In genomic region chr19:33686687-33687541, GRCh38 we compare ENCODE assay signal across 15 cellular contexts.
DNase-seq lines count a peak whose midpoint lies in the region; ATAC-seq, FAIRE-seq and TF ChIP-seq lines count a peak whose summit lies in the region.
"Had no signal": no experiment of that assay in that cellular context is flagged by ENCODE, and none has a peak within 500 bp of the region (broad histone marks: within the 10 kb centered on the region; RNA-seq: fewer than 3 reads in every experiment).

No MANE protein-coding gene starts in this region.

- ATAC-seq in sciatic nerve = no peak
- ATAC-seq in activated naive CD8-positive, alpha-beta T cell treated with anti-CD3 and anti-CD28 coated beads, Interleukin-2, amount 50 U/mL, for 24 hours = no peak

- no peak overlapping the region for H3K14ac ChIP-seq in H9 (ENCODE audit: insufficient read depth, low read length)

- H3K4me1 Mint-ChIP-seq in H9 = peaks cover 4 to 13% of the 10 kb centered on the region in 2 experiments
- H3K4me1 Mint-ChIP-seq in glutamatergic neuron (ENCODE audit: low read depth, unreplicated experiment) = peaks cover 82% of the 10 kb centered on the region
- no peaks in the 10 kb centered on the region for H3K4me1 Mint-ChIP-seq in activated naive CD8-positive, alpha-beta T cell treated with anti-CD3 and anti-CD28 coated beads, Interleukin-2, amount 50 U/mL, for 24 hours

- no peak overlapping the region for H3K27ac ChIP-seq in H9 (ENCODE audit: insufficient read length, low read depth, low read length)

- H2BK120ac ChIP-seq in H9 (ENCODE audit: low read depth, low read length, poor library complexity, severe bottlenecking) = no peak overlapping the region

- no peaks in the 10 kb centered on the region for H3K27me3 ChIP-seq in H9 (ENCODE audit: insufficient read depth, low read length)

- DNase-seq in NCI-H82 (lab: John Stamatoyannopoulos, UW) = peak; percentile 18
- DNase-seq in NCI-H82 treated with DMSO at 0.1 percent for 48 hours (lab: John Stamatoyannopoulos, UW; ENCODE audit: unreplicated experiment) = no peak
- no peak for DNase-seq in H9
- DNase-seq in glutamatergic neuron = peak; percentile 61
- DNase-seq in sciatic nerve (ENCODE audit: low spot score) = peak; percentile 28
- no peak for DNase-seq in D721Med (ENCODE audit: insufficient read length, low spot score)
- DNase-seq in AG08396 (ENCODE audit: low spot score) = no peak
- DNase-seq in activated naive CD8-positive, alpha-beta T cell treated with anti-CD3 and anti-CD28 coated beads, Interleukin-2, amount 50 U/mL, for 24 hours = no peak
- DNase-seq: COR-L47, MV-4-11, NCI-H1436 treated with DMSO at 0.1 percent for 48 hours, NCI-H2081 had no signal

- no peak overlapping the region for H3K4me2 ChIP-seq in H9 (ENCODE audit: insufficient read depth, insufficient read length, low read length)

- H3K79me2 ChIP-seq in H9 (ENCODE audit: insufficient read depth, low read length) = no peaks in the 10 kb centered on the region

- H4K20me1 ChIP-seq in H9 (ENCODE audit: control insufficient read depth, insufficient read depth, insufficient read length) = no peaks in the 10 kb centered on the region

- no peaks in the 10 kb centered on the region for H3K23me2 ChIP-seq in H9 (ENCODE audit: insufficient read length, low read depth, low read length, poor library complexity, severe bottlenecking)

- FAIRE-seq in D721Med (lab: Jason Lieb, UNC) = no peak
- FAIRE-seq: GM18507, GM19239, HTR-8/SVneo had no signal

- H2AK5ac ChIP-seq in H9 (ENCODE audit: insufficient read length, low read length) = no peak overlapping the region

- no peak overlapping the region for H3K23ac ChIP-seq in H9 (ENCODE audit: insufficient read length, low read depth, low read length)

- H2BK12ac ChIP-seq in H9 (ENCODE audit: insufficient read length, low read depth, low read length) = no peak overlapping the region

- H3K56ac ChIP-seq in H9 (ENCODE audit: insufficient read length, low read depth, low read length) = no peak overlapping the region

- H3K4me1 ChIP-seq in H9 (ENCODE audit: insufficient read depth, low read length) = no peaks in the 10 kb centered on the region; the same call in 1 of the 2 replicates

- no peak overlapping the region for H2AFZ ChIP-seq in H9 (ENCODE audit: low read length)

- H2BK20ac ChIP-seq in H9 (ENCODE audit: low read depth, low read length, poor library complexity, severe bottlenecking) = no peak overlapping the region

- no peak overlapping the region for H3K4me3 Mint-ChIP-seq in H9
- H3K4me3 Mint-ChIP-seq in glutamatergic neuron (ENCODE audit: unreplicated experiment) = peak overlapping the region; percentile 93
- no peak overlapping the region for H3K4me3 Mint-ChIP-seq in activated naive CD8-positive, alpha-beta T cell treated with anti-CD3 and anti-CD28 coated beads, Interleukin-2, amount 50 U/mL, for 24 hours

- H3K9ac ChIP-seq in H9 (ENCODE audit: extremely low read depth, insufficient read length, low read length) = no peak overlapping the region

- no peak overlapping the region for H3K4ac ChIP-seq in H9 (ENCODE audit: low read depth, low read length)

- no peaks in the 10 kb centered on the region for H3K9me3 ChIP-seq in H9 (ENCODE audit: control insufficient read depth, low read depth, low read length)

- H3K36me3 Mint-ChIP-seq in H9 (ENCODE audit: insufficient read depth in 1 of 3, low read depth in 3 of 3) = no peaks in the 10 kb centered on the region
- H3K36me3 Mint-ChIP-seq in glutamatergic neuron (ENCODE audit: unreplicated experiment) = peaks cover 15% of the 10 kb centered on the region
- no peaks in the 10 kb centered on the region for H3K36me3 Mint-ChIP-seq in activated naive CD8-positive, alpha-beta T cell treated with anti-CD3 and anti-CD28 coated beads, Interleukin-2, amount 50 U/mL, for 24 hours (ENCODE audit: low read depth)

- no peak overlapping the region for H3T11ph ChIP-seq in H9 (ENCODE audit: low read length)

- H3K27ac Mint-ChIP-seq in H9 = peak overlapping the region in 2 of 3 experiments; percentile 23 to 85; a peak in 2 of 7 replicates
- peak overlapping the region; percentile 99 for H3K27ac Mint-ChIP-seq in glutamatergic neuron (ENCODE audit: unreplicated experiment)
- no peak overlapping the region for H3K27ac Mint-ChIP-seq in activated naive CD8-positive, alpha-beta T cell treated with anti-CD3 and anti-CD28 coated beads, Interleukin-2, amount 50 U/mL, for 24 hours

- no CpG with 5 or more reads among the region's 25 CpGs for WGBS in H9 (ENCODE audit: extremely low coverage, insufficient read length, low lambda C conversion rate)

- H2BK5ac ChIP-seq in H9 (ENCODE audit: insufficient read length, low read length) = no peak overlapping the region

- intact Hi-C loops in sciatic nerve (cut with DNase I) = no loop called here

- no peak overlapping the region for H4K5ac ChIP-seq in H9 (ENCODE audit: insufficient read length, low read depth, low read length)

- H4K91ac ChIP-seq in H9 (ENCODE audit: insufficient read length, low read depth, low read length) = no peak overlapping the region

- no peak overlapping the region for H3K18ac ChIP-seq in H9 (ENCODE audit: insufficient read length, low read depth, low read length)

- H3K27me3 Mint-ChIP-seq in H9 (ENCODE audit: low read depth) (peaks cover 32% of the 10 kb centered on the region), glutamatergic neuron (ENCODE audit: unreplicated experiment) (peaks cover 63% of the 10 kb centered on the region)
- H3K27me3 Mint-ChIP-seq in activated naive CD8-positive, alpha-beta T cell treated with anti-CD3 and anti-CD28 coated beads, Interleukin-2, amount 50 U/mL, for 24 hours = peaks cover 20% of the 10 kb centered on the region

- no peak overlapping the region for H2BK15ac ChIP-seq in H9 (ENCODE audit: low read depth, low read length)

- no peaks in the 10 kb centered on the region for H3K79me1 ChIP-seq in H9 (ENCODE audit: insufficient read depth, low read depth, low read length, poor library complexity, severe bottlenecking)

- H4K8ac ChIP-seq in H9 (replicated peaks; ENCODE audit: insufficient read length, low read depth, low read length) = no peak overlapping the region

- no peak for TF ChIP-seq CTCF in H9 (conservative IDR thresholded peaks at IDR 0.05)
- TF ChIP-seq CTCF in glutamatergic neuron (IDR thresholded peaks at IDR 0.05; ENCODE audit: partially characterized antibody, unreplicated experiment) = no peak
- no peak for TF ChIP-seq CTCF in D721Med (IDR thresholded peaks at IDR 0.05; ENCODE audit: insufficient read depth, missing control alignments)

- H3K9me3 Mint-ChIP-seq in H9 (no peaks in the 10 kb centered on the region), glutamatergic neuron (ENCODE audit: unreplicated experiment) (peaks cover 62% of the 10 kb centered on the region)
- no peaks in the 10 kb centered on the region for H3K9me3 Mint-ChIP-seq in activated naive CD8-positive, alpha-beta T cell treated with anti-CD3 and anti-CD28 coated beads, Interleukin-2, amount 50 U/mL, for 24 hours

Comparison
In these comparisons a context has a peak if more than half of its experiments do, and no peak if none do; other contexts are left out.
1. DNase-seq: peak in NCI-H82 (single experiment), glutamatergic neuron (single experiment) and sciatic nerve (single experiment); none in NCI-H82 treated with DMSO at 0.1 percent for 48 hours (single experiment), H9 (single experiment), D721Med (single experiment), AG08396 (single experiment) and activated naive CD8-positive, alpha-beta T cell treated with anti-CD3 and anti-CD28 coated beads, Interleukin-2, amount 50 U/mL, for 24 hours (single experiment).